In genomic region chr5:151924564-151925395, GRCh38 we compare ENCODE assay signal across 8 cellular contexts. TPM values are rescaled to one million over a fixed set of nuclear protein-coding genes. Genes with fewer than 3 reads are reported as not detected.
DNase-seq lines count a peak whose midpoint lies in the region; ATAC-seq and TF ChIP-seq lines count a peak whose summit lies in the region.

Gene GLRA1 (minus strand): TSS chr5:151924851. CDS start chr5:151924549, 302 bp downstream.

- no peaks in the 10 kb centered on the region for H3K4me1 ChIP-seq in Caco-2
- H3K4me1 ChIP-seq in mesendoderm (ENCODE audit: control insufficient read depth, low read depth, low read length): no peaks in the 10 kb centered on the region

- no peak within 1 kb of the TSS for H3K27ac Mint-ChIP-seq in Caco-2 (ENCODE audit: unreplicated experiment)
- no peak within 1 kb of the TSS for H3K27ac Mint-ChIP-seq in effector memory CD8-positive, alpha-beta T cell

- H4K8ac ChIP-seq in mesendoderm (ENCODE audit: low read depth, low read length): no peak within 1 kb of the TSS

- no peak within 1 kb of the TSS for H2BK5ac ChIP-seq in mesendoderm (ENCODE audit: low read length)

- no peak within 1 kb of the TSS for H2BK120ac ChIP-seq in mesendoderm (ENCODE audit: low read depth, low read length)

- H3K23ac ChIP-seq in mesendoderm (ENCODE audit: low read length): no peak within 1 kb of the TSS

- H3K56ac ChIP-seq in mesendoderm (ENCODE audit: low read length): no peak within 1 kb of the TSS

- no peak within 1 kb of the TSS for H2BK15ac ChIP-seq in mesendoderm (replicated peaks; ENCODE audit: low read depth)

- H3K79me1 ChIP-seq in mesendoderm (ENCODE audit: low read length): no peaks in the 10 kb centered on the region

- no peak within 1 kb of the TSS for H3K4ac ChIP-seq in mesendoderm (ENCODE audit: low read depth, low read length)

- H3K4me3 ChIP-seq in Caco-2 (ENCODE audit: low read depth, low read length) (no peak within 1 kb of the TSS), mesendoderm (ENCODE audit: low read length) (no peak within 1 kb of the TSS)
- no peak within 1 kb of the TSS for H3K4me3 ChIP-seq in Jurkat, Clone E6-1 (ENCODE audit: low read length)

- H3K4me1 Mint-ChIP-seq in Caco-2 (ENCODE audit: low read depth, unreplicated experiment): no peaks in the 10 kb centered on the region
- H3K4me1 Mint-ChIP-seq in effector memory CD8-positive, alpha-beta T cell (ENCODE audit: low read depth in 2 of 2): peaks cover 0 to 2% of the 10 kb centered on the region in 2 donors

- H3K36me3 Mint-ChIP-seq in Caco-2 (ENCODE audit: insufficient read depth, unreplicated experiment): no peaks in the 10 kb centered on the region
- H3K36me3 Mint-ChIP-seq in effector memory CD8-positive, alpha-beta T cell (ENCODE audit: insufficient read depth): peaks cover 11% of the 10 kb centered on the region

- WGBS in mesendoderm (ENCODE audit: extremely low coverage, insufficient coverage, low lambda C conversion rate): no CpG with 5 or more reads among the region's 48 CpGs

- intact Hi-C loops in Caco-2 (cut with micrococcal nuclease; ENCODE audit: unreplicated experiment): no loop called here

- no TSS peak for BruUV-seq in Caco-2 (replicated peaks; lab: Mats Ljungman, UMichigan)

- H3K27me3 ChIP-seq in Caco-2 (replicated peaks; ENCODE audit: control insufficient read depth, insufficient read depth, low read length) (no peaks in the 10 kb centered on the region), mesendoderm (ENCODE audit: insufficient read depth, low read length, poor library complexity) (no peaks in the 10 kb centered on the region)

- peak; percentile 48 to 69 for DNase-seq in Caco-2
- DNase-seq in Jurkat, Clone E6-1 (ENCODE audit: low read depth, low spot score): peak; percentile 44
- DNase-seq in activated CD4-positive, alpha-beta T cell treated with anti-CD3 and anti-CD28 coated beads, Interleukin-2, amount 50 U/mL, for 1 hour: peak; percentile 63
- DNase-seq in effector memory CD8-positive, alpha-beta T cell: peak; percentile 33 to 52 (median 43)
- peak; percentile 79 for DNase-seq in mesendoderm
- DNase-seq in superior temporal gyrus (ENCODE audit: extremely low spot score): peak; percentile 30

- CTCF ChIA-PET in Caco-2 (lab: Charles Lee): no interaction called here

- no peak within 1 kb of the TSS for H3K18ac ChIP-seq in mesendoderm (ENCODE audit: low read length)

- peak; percentile 71 for ATAC-seq in effector memory CD8-positive, alpha-beta T cell (replicated peaks)
- ATAC-seq in GM19452 (IDR thresholded peaks at IDR 0.05; ENCODE audit: unreplicated experiment): no peak
- ATAC-seq in GM18873 (IDR thresholded peaks at IDR 0.05; ENCODE audit: low FRiP score, unreplicated experiment): no peak

- no peak for TF ChIP-seq CTCF in Caco-2 (IDR thresholded peaks at IDR 0.05; ENCODE audit: insufficient read depth in 1 of 2, low read depth in 1 of 2, low read length in 1 of 2, severe bottlenecking in 1 of 2, unreplicated experiment in 1 of 2)

- H3K9ac ChIP-seq in mesendoderm (ENCODE audit: low read length): no peak within 1 kb of the TSS

- H3K79me2 ChIP-seq in mesendoderm (ENCODE audit: control insufficient read depth, insufficient read depth, low read length): no peaks in the 10 kb centered on the region

- no peaks in the 10 kb centered on the region for H3K27me3 Mint-ChIP-seq in Caco-2 (ENCODE audit: insufficient read depth, unreplicated experiment)
- peaks cover 38 to 41% of the 10 kb centered on the region in 2 donors for H3K27me3 Mint-ChIP-seq in effector memory CD8-positive, alpha-beta T cell

- H3K4me3 Mint-ChIP-seq in Caco-2 (ENCODE audit: unreplicated experiment): no peak within 1 kb of the TSS
- H3K4me3 Mint-ChIP-seq in effector memory CD8-positive, alpha-beta T cell: no peak within 1 kb of the TSS

- no peak within 1 kb of the TSS for H4K5ac ChIP-seq in mesendoderm (ENCODE audit: low read length)

- H3K9me3 ChIP-seq in Caco-2: 0 out of 2 replicates have a peak, but pooled peaks cover 3% of the 10 kb centered on the region

- H3K36me3 ChIP-seq in Caco-2 (ENCODE audit: control insufficient read depth, insufficient read depth, low read length): no peaks in the 10 kb centered on the region
- H3K36me3 ChIP-seq in mesendoderm (ENCODE audit: control insufficient read depth, insufficient read depth, low read length): no peaks in the 10 kb centered on the region

- POLR2A ChIA-PET in Caco-2 (lab: Charles Lee): no interaction called here

- H3K27ac ChIP-seq in mesendoderm (ENCODE audit: low read depth, low read length): no peak within 1 kb of the TSS

- H2AK5ac ChIP-seq in mesendoderm (ENCODE audit: low read length): no peak within 1 kb of the TSS

- no peak within 1 kb of the TSS for H3K4me2 ChIP-seq in mesendoderm (ENCODE audit: low read length)

- no peaks in the 10 kb centered on the region for H3K9me3 Mint-ChIP-seq in Caco-2 (ENCODE audit: unreplicated experiment)
- peaks cover 0 to 6% of the 10 kb centered on the region in 2 donors for H3K9me3 Mint-ChIP-seq in effector memory CD8-positive, alpha-beta T cell

RNA-seq across cellular contexts. Expression of gene GLRA1, which starts in this region (rescaled TPM):
- not detected in 2 replicates for total RNA-seq in Caco-2 (2022)
- polyA plus RNA-seq in Jurkat, Clone E6-1 (2012; ENCODE audit: insufficient read depth, insufficient read length): not detected
- 0.03 TPM for polyA plus RNA-seq in mesendoderm (2013, experiment 1 of 2)
- polyA plus RNA-seq in mesendoderm (2013, experiment 2 of 2): 0.04 TPM

Comparison
In these comparisons a context has a peak if more than half of its experiments do, and no peak if none do; other contexts are left out.
1. Peak in DNase-seq in Caco-2; RNA of the gene not detected or under 1 TPM.